In genomic region chr10:102652170-102652926, GRCh38 we compare ENCODE assay signal across 10 cellular contexts. TPM values are rescaled to one million over a fixed set of nuclear protein-coding genes. Genes with fewer than 3 reads are reported as not detected.
A peak's percentile ranks its signal among the peaks of the same experiment; 100 is the strongest.
DNase-seq lines count a peak whose midpoint lies in the region; ATAC-seq and TF ChIP-seq lines count a peak whose summit lies in the region.
"Had no signal": no experiment of that assay in that cellular context is flagged by ENCODE, and none has a peak within 500 bp of the region (broad histone marks: within the 10 kb centered on the region; RNA-seq: fewer than 3 reads in every experiment).

No MANE protein-coding gene starts in this region.

- peaks cover 63% of the 10 kb centered on the region for H3K79me2 ChIP-seq in PC-3 (ENCODE audit: low read length)

- no peaks in the 10 kb centered on the region for H3K27me3 ChIP-seq in Peyer's patch
- no peaks in the 10 kb centered on the region for H3K27me3 ChIP-seq in PC-3 (ENCODE audit: low read length)

- POLR2A ChIA-PET in PC-3 (lab: Charles Lee; ENCODE audit: unreplicated experiment): no interaction called here

- peaks cover 15 to 83% (median 55%) of the 10 kb centered on the region in 4 donors for H3K4me1 ChIP-seq in Peyer's patch
- peaks cover 5% of the 10 kb centered on the region; the same call in 1 of the 2 replicates for H3K4me1 ChIP-seq in PC-3 (ENCODE audit: insufficient read depth, low read length)

- H3K9me3 Mint-ChIP-seq in nephron: no peaks in the 10 kb centered on the region

- intact Hi-C loops in PC-3 (cut with micrococcal nuclease): no loop called here

- H3K4me1 Mint-ChIP-seq in nephron: peaks cover 52% of the 10 kb centered on the region

- peak overlapping the region in 1 of 3 experiments; percentile 23 for H3K4me3 Mint-ChIP-seq in nephron

- H2AFZ ChIP-seq in PC-3 (ENCODE audit: low read length): no peak overlapping the region

- DNase-seq in Peyer's patch (peak in 1 of 3 donors; percentile 44), PC-3 (no peak), kidney tubule cell (ENCODE audit: low spot score) (no peak), NCI-H345 treated with DMSO at 0.1 percent for 48 hours (lab: John Stamatoyannopoulos, UW; ENCODE audit: unreplicated experiment) (no peak)
- DNase-seq: activated CD4-positive, CD25-positive, alpha-beta regulatory T cell treated with anti-CD3 and anti-CD28 coated beads, Interleukin-2, amount 50 U/mL, for 72 hours; head of caudate nucleus had no signal

- TF ChIP-seq CTCF in Peyer's patch (IDR thresholded peaks at IDR 0.05) (no peak), nephron (IDR thresholded peaks at IDR 0.05; ENCODE audit: unreplicated experiment in 3 of 3) (no peak), PC-3 (conservative IDR thresholded peaks at IDR 0.05; ENCODE audit: low read depth, low read length) (no peak)

- ATAC-seq in GM18870 (IDR thresholded peaks at IDR 0.05; ENCODE audit: unreplicated experiment) (peak; percentile 49), HG02623 (IDR thresholded peaks at IDR 0.05; ENCODE audit: unreplicated experiment) (peak; percentile 45), PC-3 (no peak), GM21360 (IDR thresholded peaks at IDR 0.05; ENCODE audit: unreplicated experiment) (no peak)

- H3K27ac ChIP-seq in Peyer's patch (peak overlapping the region; percentile 98 to 100 (median 100)), PC-3 (ENCODE audit: low read length) (no peak overlapping the region)

- H3K36me3 Mint-ChIP-seq in nephron (ENCODE audit: low read depth): peaks cover 35% of the 10 kb centered on the region

- H3K27ac Mint-ChIP-seq in nephron: peak overlapping the region in 2 of 3 experiments; percentile 17 to 43

- TF ChIP-seq POLR2A in Peyer's patch (IDR thresholded peaks at IDR 0.05): no peak

- no peaks in the 10 kb centered on the region for H3F3A ChIP-seq in PC-3 (ENCODE audit: low read length, unreplicated experiment)

- H3K9ac ChIP-seq in PC-3 (ENCODE audit: low read length): no peak overlapping the region

- no peaks in the 10 kb centered on the region for H3K27me3 Mint-ChIP-seq in nephron (ENCODE audit: low read depth)

- no peaks in the 10 kb centered on the region for H3K9me3 ChIP-seq in Peyer's patch
- no peaks in the 10 kb centered on the region for H3K9me3 ChIP-seq in PC-3 (ENCODE audit: low read length)

- H3K36me3 ChIP-seq in Peyer's patch (peaks cover 0 to 55% (median 0%) of the 10 kb centered on the region in 3 donors), PC-3 (ENCODE audit: low read depth, low read length) (no peaks in the 10 kb centered on the region; the same call in 1 of the 2 replicates)

- H3K4me2 ChIP-seq in PC-3 (ENCODE audit: low read length): no peak overlapping the region

- CTCF ChIA-PET in PC-3 (lab: Charles Lee): no interaction called here

- no TSS peak for BruUV-seq in PC-3 (replicated peaks; lab: Mats Ljungman, UMichigan)

- H4K20me1 ChIP-seq in PC-3 (ENCODE audit: low read length): peaks cover 24% of the 10 kb centered on the region; the same call in 1 of the 2 replicates

- H3K4me3 ChIP-seq in Peyer's patch: no peak overlapping the region
- H3K4me3 ChIP-seq in PC-3 (ENCODE audit: low read length): no peak overlapping the region

- no peaks in the 10 kb centered on the region for H3K9me2 ChIP-seq in PC-3 (replicated peaks; ENCODE audit: low read length)

RNA-seq across cellular contexts. Expression of gene TRIM8, which starts 8.1 kb away (rescaled TPM):
- 100 to 1,000 TPM in 3 of 4 donors, 10 to 100 TPM in 1; 88.3 to 154 (median 119) TPM for total RNA-seq in Peyer's patch
- total RNA-seq in PC-3 (2014; rRNA removed): 61.4 and 103 TPM in 2 replicates

Comparison
In these comparisons a context has a peak if more than half of its experiments do, and no peak if none do; other contexts are left out.
1. ATAC-seq: peak in GM18870 (single experiment) and HG02623 (single experiment); none in PC-3 (single experiment) and GM21360 (single experiment).